In the genomic region with DNA sequence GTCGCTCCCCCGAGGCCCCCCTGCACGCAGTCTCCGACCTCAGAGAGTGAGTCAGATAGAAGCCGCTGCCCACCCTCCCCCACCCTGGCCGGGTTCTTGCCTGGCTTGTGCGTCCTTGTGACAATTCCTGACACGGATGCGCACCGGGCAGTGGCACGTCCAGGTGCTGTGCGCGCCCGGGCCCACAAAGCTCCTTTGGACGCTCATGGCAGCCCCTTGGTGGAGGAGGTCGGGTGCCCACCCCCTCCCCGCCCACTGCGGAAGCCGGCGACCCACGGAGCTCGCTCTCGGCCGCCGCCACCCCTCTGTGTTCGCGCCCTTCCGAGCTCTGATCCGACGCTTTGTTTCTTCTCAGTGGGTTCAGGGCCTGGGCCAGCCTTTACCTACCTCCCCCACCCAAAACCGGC, we compare ENCODE assay signal across 8 cellular contexts. TPM values are rescaled to one million over a fixed set of nuclear protein-coding genes. Genes with fewer than 3 reads are reported as not detected.
DNase-seq lines count a peak whose midpoint lies in the region; ATAC-seq and TF ChIP-seq lines count a peak whose summit lies in the region.

No MANE protein-coding gene starts in this region.

- no peaks in the 10 kb centered on the region for H3K36me3 Mint-ChIP-seq in progenitor cell of endocrine pancreas (ENCODE audit: insufficient read depth)

- intact Hi-C loops in left ventricle myocardium inferior (cut with micrococcal nuclease), result no loop called here

- peaks cover 79% of the 10 kb centered on the region for H3K4me1 ChIP-seq in left ventricle myocardium inferior

- ATAC-seq in HG03342 (IDR thresholded peaks at IDR 0.05; ENCODE audit: unreplicated experiment) (no peak), HG03108 (IDR thresholded peaks at IDR 0.05; ENCODE audit: unreplicated experiment) (no peak)

- H3K27me3 ChIP-seq in left ventricle myocardium inferior (ENCODE audit: low read depth), result peaks cover 59% of the 10 kb centered on the region

- H3K27ac Mint-ChIP-seq in progenitor cell of endocrine pancreas, result peak overlapping the region; percentile 98

- DNase-seq in activated T-cell treated with anti-CD3 and anti-CD28 coated beads, Interleukin-2, amount 50 U/mL, for 1 hour, result peak; percentile 41
- DNase-seq in activated T-cell treated with anti-CD3 and anti-CD28 coated beads for 4 hours, result no peak
- DNase-seq in NCI-H460 (ENCODE audit: extremely low read depth, low read depth), result peak; percentile 89
- peak in 34 of 58 donors; percentile 12 to 77 (median 46) for DNase-seq in anterior cingulate cortex (lab: John Stamatoyannopoulos, UW)
- peak; percentile 69 for DNase-seq in left ventricle myocardium inferior
- DNase-seq in progenitor cell of endocrine pancreas (ENCODE audit: low spot score, unreplicated experiment), result peak; percentile 39

- H3K9me3 ChIP-seq in left ventricle myocardium inferior (replicated peaks), result no peaks in the 10 kb centered on the region

- H3K4me1 Mint-ChIP-seq in progenitor cell of endocrine pancreas (ENCODE audit: low read depth), result peaks cover 11% of the 10 kb centered on the region

- TF ChIP-seq CTCF in left ventricle myocardium inferior (IDR thresholded peaks at IDR 0.05; ENCODE audit: borderline replicate concordance), result no peak
- no peak for TF ChIP-seq CTCF in progenitor cell of endocrine pancreas (IDR thresholded peaks at IDR 0.05; ENCODE audit: unreplicated experiment)

- H3K9me3 Mint-ChIP-seq in progenitor cell of endocrine pancreas (ENCODE audit: low read depth), result no peaks in the 10 kb centered on the region

- H3K4me3 ChIP-seq in left ventricle myocardium inferior, result peak overlapping the region; percentile 77

- H3K27ac ChIP-seq in left ventricle myocardium inferior (replicated peaks), result peak overlapping the region; percentile 93

- peaks cover 16% of the 10 kb centered on the region for H3K27me3 Mint-ChIP-seq in progenitor cell of endocrine pancreas

- peak overlapping the region; percentile 88 for H3K4me3 Mint-ChIP-seq in progenitor cell of endocrine pancreas (ENCODE audit: low read depth)

- no peaks in the 10 kb centered on the region for H3K36me3 ChIP-seq in left ventricle myocardium inferior

RNA-seq across cellular contexts. Expression of gene TUBB3, which starts 0.7 kb away (rescaled TPM):
- 68.3 and 75.9 TPM in 2 replicates for total RNA-seq in NCI-H460 (2014; rRNA removed; shearing (Covaris generic))
- 145 and 156 TPM in 2 replicates for polyA plus RNA-seq in NCI-H460 (2014; cell fraction: nucleus; rRNA removed)
- total RNA-seq in left ventricle myocardium inferior (2.1 TPM), progenitor cell of endocrine pancreas (201 and 211 TPM in 2 replicates)

RNA-seq across cellular contexts. Expression of gene MC1R, which starts 3.8 kb away (rescaled TPM):
- 8.1 and 9.4 TPM in 2 replicates for total RNA-seq in NCI-H460 (2014; rRNA removed; shearing (Covaris generic))
- 25.0 and 39.7 TPM in 2 replicates for polyA plus RNA-seq in NCI-H460 (2014; cell fraction: nucleus; rRNA removed)
- total RNA-seq in left ventricle myocardium inferior (1.2 TPM), progenitor cell of endocrine pancreas (3.8 and 4.6 TPM in 2 replicates)

RNA-seq across cellular contexts. Expression of gene DEF8, which starts 26.1 kb away (rescaled TPM):
- total RNA-seq in NCI-H460 (2014; rRNA removed; shearing (Covaris generic)), result 47.8 and 55.4 TPM in 2 replicates
- 163 and 231 TPM in 2 replicates for polyA plus RNA-seq in NCI-H460 (2014; cell fraction: nucleus; rRNA removed)
- total RNA-seq in left ventricle myocardium inferior, result 44.7 TPM
- 67.9 and 72.1 TPM in 2 replicates for total RNA-seq in progenitor cell of endocrine pancreas

RNA-seq across cellular contexts. Expression of gene TCF25, which starts 49.1 kb away (rescaled TPM):
- 70.3 and 71.4 TPM in 2 replicates for total RNA-seq in NCI-H460 (2014; rRNA removed; shearing (Covaris generic))
- 284 and 305 TPM in 2 replicates for polyA plus RNA-seq in NCI-H460 (2014; cell fraction: nucleus; rRNA removed)
- total RNA-seq in left ventricle myocardium inferior, result 82.6 TPM
- total RNA-seq in progenitor cell of endocrine pancreas, result 177 and 199 TPM in 2 replicates

Comparison
In these comparisons a context has a peak if more than half of its experiments do, and no peak if none do; other contexts are left out.
1. RNA of gene TUBB3, which starts 0.7 kb away (total RNA-seq): 201 to 211 TPM in progenitor cell of endocrine pancreas and 68.3 to 75.9 TPM in NCI-H460; 2.1 TPM in left ventricle myocardium inferior (single experiment); every median in the first group is over 10 times any median in the second.